ENCODE assay signal across 1 cellular context in genomic region chr7:88635149-88635548, GRCh38.
TF ChIP-seq lines count a peak whose summit lies in the region.

No MANE protein-coding gene starts in this region.

TF ChIP-seq in H1, 55 proteins besides CTCF, POLR2A, EP300 and RAD21:
- TF ChIP-seq RBBP5 (IDR thresholded peaks at IDR 0.05; ENCODE audit: borderline replicate concordance, low read depth, low read length) (no peak), JUN (IDR thresholded peaks at IDR 0.05; ENCODE audit: low read depth, low read length) (no peak), NANOG (IDR thresholded peaks at IDR 0.05; ENCODE audit: insufficient read depth, low read depth, low read length, poor library complexity, severe bottlenecking) (peak; percentile 83), BACH1 (IDR thresholded peaks at IDR 0.05; ENCODE audit: low read length) (no peak), CHD7 (IDR thresholded peaks at IDR 0.05; ENCODE audit: insufficient replicate concordance, low read length) (peak; percentile 97), SRF (IDR thresholded peaks at IDR 0.05; ENCODE audit: low read depth, low read length) (no peak), BCL11A (IDR thresholded peaks at IDR 0.05; ENCODE audit: low read depth in 2 of 2, low read length in 2 of 2) (peak; percentile 7 to 25), SP4 (IDR thresholded peaks at IDR 0.05; ENCODE audit: low read length) (no peak), CEBPB (IDR thresholded peaks at IDR 0.05; ENCODE audit: low read depth, low read length) (peak; percentile 91), HDAC2 (IDR thresholded peaks at IDR 0.05; ENCODE audit: borderline replicate concordance in 1 of 2, low read depth in 2 of 2, low read length in 2 of 2) (peak in 1 of 2 experiments; percentile 80; a peak in 1 of 4 replicates), RNF2 (IDR thresholded peaks at IDR 0.05; ENCODE audit: borderline replicate concordance, low read depth, low read length, missing control alignments, poor library complexity, severe bottlenecking) (no peak), CBX8 (IDR thresholded peaks at IDR 0.05; ENCODE audit: borderline replicate concordance, low read depth, low read length) (no peak), ATF3 (IDR thresholded peaks at IDR 0.05; ENCODE audit: insufficient read depth, low read depth, low read length) (no peak), JUND (IDR thresholded peaks at IDR 0.05; ENCODE audit: low read length) (no peak), CREB1 (IDR thresholded peaks at IDR 0.05) (no peak), POU5F1 (IDR thresholded peaks at IDR 0.05; ENCODE audit: low read depth, low read length) (peak; percentile 88; the same call in 1 of the 2 replicates)
